Comparison of ENCODE assay signal across 8 cellular contexts in genomic region chr12:70366581-70367267, GRCh38. TPM values are rescaled to one million over a fixed set of nuclear protein-coding genes. Genes with fewer than 3 reads are reported as not detected.
DNase-seq lines count a peak whose midpoint lies in the region; ATAC-seq and TF ChIP-seq lines count a peak whose summit lies in the region.

No MANE protein-coding gene starts in this region.

- peaks cover 40 to 58% (median 54%) of the 10 kb centered on the region in 3 donors for H3K27me3 Mint-ChIP-seq in CD14-positive monocyte (ENCODE audit: low read depth in 3 of 3)

- H3K9me3 Mint-ChIP-seq in CD14-positive monocyte, result peaks cover 0 to 11% (median 2%) of the 10 kb centered on the region in 7 donors

- H3K4ac ChIP-seq in neuronal stem cell (ENCODE audit: low read length), result no peak overlapping the region

- no CpG with 5 or more reads among the region's 71 CpGs for WGBS in neuronal stem cell (ENCODE audit: extremely low coverage in 2 of 2, insufficient read length in 2 of 2, insufficient replicate concordance in 1 of 2), 2 donors
- 0 to 1% methylated on average over 2 to 15 of the region's 71 CpGs for WGBS in thyroid gland, 2 donors

- H3K4me1 Mint-ChIP-seq in CD14-positive monocyte, result peaks cover 26% of the 10 kb centered on the region

- DNase-seq in CD14-positive monocyte (ENCODE audit: low spot score) (no peak), Peyer's patch (peak; percentile 51 to 72 (median 60)), fibroblast of mammary gland (ENCODE audit: low read depth) (peak; percentile 19), neuronal stem cell (ENCODE audit: low spot score) (peak; percentile 32), thyroid gland (peak; percentile 46 to 51)
- peak; percentile 38 to 40 for DNase-seq in activated T-helper 1 cell treated with anti-CD3 and anti-CD28 coated beads, Interleukin-2, amount 50 U/mL, for 16 hours (ENCODE audit: low read depth in 1 of 2, low spot score in 1 of 2)

- H2BK5ac ChIP-seq in neuronal stem cell (ENCODE audit: low read length), result no peak overlapping the region

- H3K27ac Mint-ChIP-seq in CD14-positive monocyte, result no peak overlapping the region

- intact Hi-C loops in CD14-positive monocyte (cut with micrococcal nuclease) (no loop called here), thyroid gland (cut with DNase I) (loop anchor here (5.0 to 10.0 kb wide), 2 partner anchors 124 to 462 kb away; partner anchors contain the start of gene CNOT2)

- H3K27me3 ChIP-seq in Peyer's patch (peaks cover 0 to 5% of the 10 kb centered on the region in 2 donors), neuronal stem cell (ENCODE audit: control insufficient read depth in 3 of 3, insufficient read depth in 3 of 3, low read depth in 1 of 3, low read length in 3 of 3) (peaks cover 0 to 22% (median 13%) of the 10 kb centered on the region in 3 experiments), thyroid gland (no peaks in the 10 kb centered on the region)

- H3K23ac ChIP-seq in neuronal stem cell (ENCODE audit: low read depth, low read length, poor library complexity), result peak overlapping the region; percentile 68

- H3K9ac ChIP-seq in neuronal stem cell (ENCODE audit: low read depth, low read length, poor library complexity), result peak overlapping the region; percentile 94

- no peak overlapping the region for H2AK5ac ChIP-seq in neuronal stem cell (ENCODE audit: low read depth, low read length)

- peak overlapping the region; percentile 94 for H3K18ac ChIP-seq in neuronal stem cell (ENCODE audit: low read length)

- H3K4me3 Mint-ChIP-seq in CD14-positive monocyte, result peak overlapping the region; percentile 86 to 96

- peak overlapping the region; percentile 97 for H2BK15ac ChIP-seq in neuronal stem cell (ENCODE audit: low read length)

- TF ChIP-seq POLR2A in Peyer's patch (IDR thresholded peaks at IDR 0.05) (no peak), thyroid gland (IDR thresholded peaks at IDR 0.05) (peak in 1 of 2 donors; percentile 36)

- no peak overlapping the region for H4K8ac ChIP-seq in neuronal stem cell (ENCODE audit: low read depth, low read length)

- peak overlapping the region; percentile 94 for H3K4me2 ChIP-seq in neuronal stem cell (ENCODE audit: insufficient read depth, low read length, poor library complexity, severe bottlenecking)

- H2AFZ ChIP-seq in neuronal stem cell (ENCODE audit: low read length), result peak overlapping the region; percentile 99

- TF ChIP-seq CTCF in CD14-positive monocyte (IDR thresholded peaks at IDR 0.05) (no peak), Peyer's patch (IDR thresholded peaks at IDR 0.05) (no peak), fibroblast of mammary gland (conservative IDR thresholded peaks at IDR 0.05; ENCODE audit: control insufficient read depth, insufficient read depth, low read depth, low read length) (no peak), thyroid gland (IDR thresholded peaks at IDR 0.05) (no peak)

- peaks cover 2 to 9% of the 10 kb centered on the region in 2 donors for H3K36me3 Mint-ChIP-seq in CD14-positive monocyte

- peak overlapping the region; percentile 97 for H3K14ac ChIP-seq in neuronal stem cell (ENCODE audit: low read length)

- H3K9me3 ChIP-seq in Peyer's patch (no peaks in the 10 kb centered on the region), neuronal stem cell (replicated peaks in 1 of 2; ENCODE audit: control insufficient read depth in 2 of 2, insufficient read depth in 1 of 2, low read depth in 1 of 2, low read length in 2 of 2) (peaks cover 0 to 4% of the 10 kb centered on the region in 2 donors), thyroid gland (no peaks in the 10 kb centered on the region)

- peak overlapping the region in 1 of 4 donors; percentile 62 for H3K27ac ChIP-seq in Peyer's patch
- no peak overlapping the region for H3K27ac ChIP-seq in neuronal stem cell (replicated peaks; ENCODE audit: low read length)
- H3K27ac ChIP-seq in thyroid gland, result peak overlapping the region in 2 of 3 donors; percentile 55 to 75

- H3K36me3 ChIP-seq in Peyer's patch (no peaks in the 10 kb centered on the region), neuronal stem cell (replicated peaks in 1 of 2; ENCODE audit: control insufficient read depth in 2 of 2, insufficient read depth in 2 of 2, low read length in 2 of 2) (peaks cover 0 to 2% of the 10 kb centered on the region in 2 donors), thyroid gland (no peaks in the 10 kb centered on the region)

- H3K4me3 ChIP-seq in Peyer's patch (peak overlapping the region; percentile 60 to 78 (median 73)), fibroblast of mammary gland (ENCODE audit: control insufficient read depth, low read depth, low read length) (peak overlapping the region; percentile 48), neuronal stem cell (ENCODE audit: low read length in 2 of 2) (peak overlapping the region; percentile 78 to 83), thyroid gland (replicated peaks in 1 of 3) (peak overlapping the region; percentile 29 to 68 (median 58))

- H2BK12ac ChIP-seq in neuronal stem cell (ENCODE audit: low read length), result no peak overlapping the region

- H2BK120ac ChIP-seq in neuronal stem cell (ENCODE audit: low read depth, low read length), result no peak overlapping the region

- H3K4me1 ChIP-seq in Peyer's patch (peaks cover 0 to 15% (median 4%) of the 10 kb centered on the region in 4 donors), neuronal stem cell (ENCODE audit: control insufficient read depth in 2 of 2, insufficient read depth in 1 of 2, low read depth in 1 of 2, low read length in 2 of 2) (peaks cover 3 to 4% of the 10 kb centered on the region in 2 donors), thyroid gland (peaks cover 7 to 14% of the 10 kb centered on the region in 2 donors)

- H3K79me1 ChIP-seq in neuronal stem cell (ENCODE audit: low read depth, low read length), result no peaks in the 10 kb centered on the region

- ATAC-seq in GM19372 (IDR thresholded peaks at IDR 0.05; ENCODE audit: low read depth, unreplicated experiment), result peak; percentile 47
- ATAC-seq in HG03460 (IDR thresholded peaks at IDR 0.05; ENCODE audit: unreplicated experiment), result peak; percentile 41

- no peak overlapping the region for H4K91ac ChIP-seq in neuronal stem cell (ENCODE audit: low read depth, low read length, poor library complexity)

RNA-seq across cellular contexts. Expression of gene KCNMB4, which starts 0.6 kb away (rescaled TPM):
- under 1 TPM; 0.23 to 0.41 TPM for polyA plus RNA-seq in CD14-positive monocyte
- total RNA-seq in Peyer's patch, result 1 to 10 TPM in 2 of 4 donors, under 1 TPM in 2; 0.18 to 1.2 (median 0.93) TPM
- polyA plus RNA-seq in neuronal stem cell (2013, experiment 1 of 2), result 5.2 TPM
- polyA plus RNA-seq in neuronal stem cell (2013, experiment 2 of 2), result 5.1 TPM
- 1 to 10 TPM; 2.1 to 5.1 (median 3.8) TPM for total RNA-seq in thyroid gland
